Comparison of ENCODE assay signal across 21 cellular contexts in the genomic region with DNA sequence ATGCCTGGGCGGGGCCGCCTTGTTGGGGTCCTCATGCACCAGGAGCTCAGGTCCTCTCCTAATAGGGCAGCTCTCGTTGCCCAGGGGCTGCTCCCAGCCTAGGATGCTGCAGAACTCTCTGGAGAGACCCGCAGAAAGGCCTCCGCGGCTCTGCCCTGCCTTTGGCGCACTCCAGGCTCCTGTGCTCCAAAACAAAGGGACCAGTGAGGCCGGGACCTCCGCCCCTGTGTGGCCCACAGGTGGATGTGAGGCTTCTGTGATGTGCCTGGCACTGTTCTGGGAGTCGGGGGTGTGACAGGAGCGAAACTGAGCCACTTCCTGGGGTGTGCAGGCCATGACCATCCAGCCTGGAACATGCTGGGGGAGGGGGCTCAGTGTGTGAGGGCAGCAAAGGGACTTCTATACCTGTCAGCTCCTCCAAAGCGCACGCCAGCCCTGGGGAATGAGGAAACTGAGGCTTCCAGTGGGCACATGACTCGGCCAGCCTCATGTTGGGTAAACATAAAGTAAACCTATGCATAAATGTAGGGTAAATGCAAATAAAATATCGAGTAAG.
"Had no signal": no experiment of that assay in that cellular context is flagged by ENCODE, and none has a peak within 500 bp of the region (broad histone marks: within the 10 kb centered on the region; RNA-seq: fewer than 3 reads in every experiment).

No MANE protein-coding gene starts in this region.

- H3K4me3 Mint-ChIP-seq: IgD-negative memory B cell had no signal

- ATAC-seq: K562 had no signal

- H3K4me3 ChIP-seq: K562 had no signal

- H3K9me3 ChIP-seq: SK-N-SH had no signal

- H3K36me3 Mint-ChIP-seq: IgD-negative memory B cell had no signal

- H3K27ac ChIP-seq: HL-60, KMS-11 had no signal

- H3K9ac ChIP-seq: KMS-11, SK-N-SH had no signal

- H3K9me3 Mint-ChIP-seq: IgD-negative memory B cell had no signal

- DNase-seq: Kasumi-1, MM.1S, NCI-H1092 treated with DMSO at 0.1 percent for 48 hours, NCI-H1436, NCI-H187, NCI-H2029, NCI-H2081 treated with DMSO at 0.1 percent for 48 hours, NCI-H226, NCI-H446, NCI-H510A, NCI-H524 treated with DMSO at 0.1 percent for 48 hours, NCI-H774, RPMI8226, SHP77, SK-N-SH had no signal

- FAIRE-seq: HTR-8/SVneo, K562, RCC 7860 had no signal

- H3K27ac Mint-ChIP-seq: IgD-negative memory B cell had no signal
